In the genomic region with DNA sequence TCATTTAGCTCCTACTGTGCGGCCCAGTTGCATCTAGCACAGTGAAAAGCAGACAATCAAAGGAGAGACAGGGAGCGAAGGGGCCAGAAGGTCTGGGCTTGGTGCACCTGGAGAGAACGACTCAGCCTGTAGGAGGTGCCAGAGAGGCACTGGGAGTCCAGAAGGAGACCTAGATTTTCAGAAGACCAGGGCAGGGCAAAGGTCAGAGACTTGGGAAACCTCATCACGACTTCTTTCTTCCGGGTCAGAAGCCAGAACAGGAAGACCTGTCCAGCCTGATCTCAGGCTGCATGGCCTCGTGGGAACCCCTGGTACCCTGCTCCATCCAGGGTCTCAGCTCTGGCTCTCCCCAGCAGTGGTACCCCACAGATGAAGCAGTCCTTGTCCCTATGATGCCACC, we compare ENCODE assay signal across 9 cellular contexts. TPM values are rescaled to one million over a fixed set of nuclear protein-coding genes. Genes with fewer than 3 reads are reported as not detected.
DNase-seq lines count a peak whose midpoint lies in the region; ATAC-seq, FAIRE-seq and TF ChIP-seq lines count a peak whose summit lies in the region.
"Had no signal": no experiment of that assay in that cellular context is flagged by ENCODE, and none has a peak within 500 bp of the region (broad histone marks: within the 10 kb centered on the region; RNA-seq: fewer than 3 reads in every experiment).

No MANE protein-coding gene starts in this region.

- no peaks in the 10 kb centered on the region for H3K36me3 Mint-ChIP-seq in T-cell
- H3K36me3 Mint-ChIP-seq: activated naive CD8-positive, alpha-beta T cell treated with anti-CD3 and anti-CD28 coated beads, Interleukin-2, amount 10 ng/mL, durations not matched to agents 7 days and 5 days had no signal

- ATAC-seq in Right ventricle myocardium inferior (no peak), left ventricle myocardium superior (no peak), T-cell (replicated peaks in 1 of 4) (no peak)

- no peak for FAIRE-seq in frontal cortex (lab: Jason Lieb, UNC)

- DNase-seq in Right ventricle myocardium inferior (ENCODE audit: missing footprints) = peak; percentile 30
- no peak for DNase-seq in left ventricle myocardium superior
- DNase-seq in RKO (ENCODE audit: low spot score) = peak; percentile 53
- peak; percentile 39 for DNase-seq in fibroblast of mammary gland (ENCODE audit: low read depth)
- no peak for DNase-seq in testis
- no peak for DNase-seq in T-cell
- no peak for DNase-seq in frontal cortex (ENCODE audit: low spot score in 2 of 2)
- DNase-seq in NCI-H774 (lab: John Stamatoyannopoulos, UW) = no peak
- DNase-seq: activated naive CD8-positive, alpha-beta T cell treated with anti-CD3 and anti-CD28 coated beads, Interleukin-2, amount 10 ng/mL, durations not matched to agents 7 days and 5 days had no signal

- peaks cover 26% of the 10 kb centered on the region for H3K4me1 ChIP-seq in testis

- no peak for TF ChIP-seq POLR2A in testis (IDR thresholded peaks at IDR 0.05)

- CTCF ChIA-PET in T-cell (lab: Charles Lee) = no interaction called here

- no peaks in the 10 kb centered on the region for H3K9me3 Mint-ChIP-seq in T-cell
- H3K9me3 Mint-ChIP-seq: activated naive CD8-positive, alpha-beta T cell treated with anti-CD3 and anti-CD28 coated beads, Interleukin-2, amount 10 ng/mL, durations not matched to agents 7 days and 5 days had no signal

- peak; percentile 66 for TF ChIP-seq CTCF in fibroblast of mammary gland (conservative IDR thresholded peaks at IDR 0.05; ENCODE audit: control insufficient read depth, insufficient read depth, low read depth, low read length)
- TF ChIP-seq CTCF in testis (IDR thresholded peaks at IDR 0.05) = peak in 2 of 3 experiments; percentile 13 to 27

- intact Hi-C loops in Right ventricle myocardium inferior (cut with DNase I) = no loop called here
- intact Hi-C loops in left ventricle myocardium superior (cut with micrococcal nuclease) = no loop called here
- intact Hi-C loops in testis (cut with DNase I; ENCODE audit: low total_unique reads) = no loop called here

- H3K27ac ChIP-seq in testis = no peak overlapping the region

- H3K36me3 ChIP-seq in testis (ENCODE audit: low read depth, missing control alignments) = no peaks in the 10 kb centered on the region

- POLR2A ChIA-PET in T-cell (lab: Charles Lee) = interaction anchor here in 1 of 2 donors (0.6 kb wide), 1 partner anchor 452 kb away, joined by 5 read pairs; no protein-coding TSS in a partner anchor

- no peak overlapping the region for H3K27ac Mint-ChIP-seq in T-cell
- H3K27ac Mint-ChIP-seq: activated naive CD8-positive, alpha-beta T cell treated with anti-CD3 and anti-CD28 coated beads, Interleukin-2, amount 10 ng/mL, durations not matched to agents 7 days and 5 days had no signal

- WGBS in testis, 2 donors = 64 to 65% methylated on average over 5 to 6 of the region's 6 CpGs

- H3K27me3 ChIP-seq in testis = no peaks in the 10 kb centered on the region

- H3K4me1 Mint-ChIP-seq in T-cell = peaks cover 19 to 31% (median 25%) of the 10 kb centered on the region in 3 donors

- H3K4me3 ChIP-seq in fibroblast of mammary gland (ENCODE audit: control insufficient read depth, low read depth, low read length) (no peak overlapping the region), testis (no peak overlapping the region)

- H3K9me3 ChIP-seq in testis = no peaks in the 10 kb centered on the region

- peaks cover 0 to 4% of the 10 kb centered on the region in 2 donors for H3K27me3 Mint-ChIP-seq in T-cell

- no peak overlapping the region for H3K4me3 Mint-ChIP-seq in T-cell
- H3K4me3 Mint-ChIP-seq: activated naive CD8-positive, alpha-beta T cell treated with anti-CD3 and anti-CD28 coated beads, Interleukin-2, amount 10 ng/mL, durations not matched to agents 7 days and 5 days had no signal

RNA-seq across cellular contexts. Expression of gene AGAP3, which starts 5.2 kb away (rescaled TPM):
- total RNA-seq in Right ventricle myocardium inferior (57.4 TPM), left ventricle myocardium superior (69.7 TPM), testis (10 to 100 TPM; 65.6 to 90.5 TPM), T-cell (10 to 100 TPM; 28.2 to 67.3 (median 50.9) TPM), frontal cortex (92.9 TPM)
- polyA plus RNA-seq in testis (ENCODE audit: insufficient read depth, low read depth, low replicate concordance) = 44.1 TPM

RNA-seq across cellular contexts. Expression of gene TMUB1, which starts 8.1 kb away (rescaled TPM):
- total RNA-seq in Right ventricle myocardium inferior = 35.5 TPM
- total RNA-seq in left ventricle myocardium superior = 38.7 TPM
- 10 to 100 TPM; 63.2 to 68.7 TPM for total RNA-seq in testis
- polyA plus RNA-seq in testis (ENCODE audit: insufficient read depth, low read depth, low replicate concordance) = 30.8 TPM
- 10 to 100 TPM; 44.0 to 67.0 (median 56.5) TPM for total RNA-seq in T-cell
- 10.2 TPM for total RNA-seq in frontal cortex

RNA-seq across cellular contexts. Expression of gene FASTK, which starts 10.8 kb away (rescaled TPM):
- 79.2 TPM for total RNA-seq in Right ventricle myocardium inferior
- 79.4 TPM for total RNA-seq in left ventricle myocardium superior
- total RNA-seq in testis = 100 to 1,000 TPM; 114 to 124 TPM
- polyA plus RNA-seq in testis (ENCODE audit: insufficient read depth, low read depth, low replicate concordance) = 60.3 TPM
- 100 to 1,000 TPM in 4 of 5 donors, 10 to 100 TPM in 1; 98.8 to 157 (median 151) TPM for total RNA-seq in T-cell
- 32.6 TPM for total RNA-seq in frontal cortex

RNA-seq across cellular contexts. Expression of gene SLC4A2, which starts 32.0 kb away (rescaled TPM):
- total RNA-seq in Right ventricle myocardium inferior (61.2 TPM), left ventricle myocardium superior (64.1 TPM), testis (100 to 1,000 TPM; 147 to 153 TPM), T-cell (10 to 100 TPM; 52.0 to 91.5 (median 74.4) TPM), frontal cortex (10.6 TPM)
- polyA plus RNA-seq in testis (ENCODE audit: insufficient read depth, low read depth, low replicate concordance) = 68.9 TPM

RNA-seq across cellular contexts. Expression of gene CDK5, which starts 33.7 kb away (rescaled TPM):
- 6.7 TPM for total RNA-seq in Right ventricle myocardium inferior
- 8.1 TPM for total RNA-seq in left ventricle myocardium superior
- 10 to 100 TPM; 10.5 to 15.4 TPM for total RNA-seq in testis
- 7.1 TPM for polyA plus RNA-seq in testis (ENCODE audit: insufficient read depth, low read depth, low replicate concordance)
- 1 to 10 TPM; 5.3 to 8.4 (median 6.5) TPM for total RNA-seq in T-cell
- 47.7 TPM for total RNA-seq in frontal cortex

Comparison
In these comparisons a context has a peak if more than half of its experiments do, and no peak if none do; other contexts are left out.
1. DNase-seq: peak in Right ventricle myocardium inferior (single experiment), RKO (single experiment) and fibroblast of mammary gland (single experiment); none in left ventricle myocardium superior (single experiment), testis (single experiment), T-cell (0 of 34), frontal cortex (0 of 2) and NCI-H774 (single experiment).